ENCODE assay signal across 9 cellular contexts in genomic region chr18:46264255-46264654, GRCh38.
DNase-seq lines count a peak whose midpoint lies in the region; ATAC-seq and TF ChIP-seq lines count a peak whose summit lies in the region.
"Had no signal": no experiment of that assay in that cellular context is flagged by ENCODE, and none has a peak within 500 bp of the region (broad histone marks: within the 10 kb centered on the region; RNA-seq: fewer than 3 reads in every experiment).

No MANE protein-coding gene starts in this region.

- intact Hi-C loops in dorsolateral prefrontal cortex (cut with DNase I), result no loop called here

- no peak overlapping the region for H3K27ac ChIP-seq in dorsolateral prefrontal cortex
- H3K27ac ChIP-seq: uterus had no signal

- TF ChIP-seq CTCF in dorsolateral prefrontal cortex (IDR thresholded peaks at IDR 0.05 in 54 of 56, conservative IDR thresholded peaks at IDR 0.05 in 2 of 56; ENCODE audit: low read depth in 1 of 56, partially characterized antibody in 56 of 56), result no peak

- ATAC-seq in GM18870 (IDR thresholded peaks at IDR 0.05; ENCODE audit: unreplicated experiment) (peak; percentile 58), naive B cell (ENCODE audit: low read depth in 2 of 2) (peak; percentile 36 to 58), HG03135 (IDR thresholded peaks at IDR 0.05; ENCODE audit: unreplicated experiment) (no peak), HG02588 (IDR thresholded peaks at IDR 0.05; ENCODE audit: unreplicated experiment) (no peak)

- H3K4me3 ChIP-seq in dorsolateral prefrontal cortex, result no peak overlapping the region
- H3K4me3 ChIP-seq: uterus had no signal

- no peak overlapping the region for H3K4me3 Mint-ChIP-seq in naive B cell

- peak overlapping the region in 3 of 6 donors; percentile 28 to 76 (median 67) for H3K27ac Mint-ChIP-seq in naive B cell

- H3K27me3 ChIP-seq in dorsolateral prefrontal cortex, result no peaks in the 10 kb centered on the region
- H3K27me3 ChIP-seq: uterus had no signal

- H3K9me3 Mint-ChIP-seq in naive B cell, result no peaks in the 10 kb centered on the region

- peaks cover 14 to 23% of the 10 kb centered on the region in 2 donors for H3K36me3 Mint-ChIP-seq in naive B cell

- DNase-seq in HT-29 (ENCODE audit: low spot score), result peak; percentile 18
- DNase-seq in central memory CD4-positive, alpha-beta T cell, result peak; percentile 56
- DNase-seq in naive B cell, result no peak
- DNase-seq in NCI-H187 treated with DMSO at 0.1 percent for 48 hours (lab: John Stamatoyannopoulos, UW), result no peak
- DNase-seq in dorsolateral prefrontal cortex, result no peak
- DNase-seq: uterus had no signal

- H3K27me3 Mint-ChIP-seq in naive B cell, result no peaks in the 10 kb centered on the region

- peaks cover 14 to 29% (median 18%) of the 10 kb centered on the region in 3 donors for H3K4me1 Mint-ChIP-seq in naive B cell

Comparison
In these comparisons a context has a peak if more than half of its experiments do, and no peak if none do; other contexts are left out.
1. ATAC-seq: peak in GM18870 (single experiment) and naive B cell (2 of 2); none in HG03135 (single experiment) and HG02588 (single experiment).
2. DNase-seq: peak in HT-29 (single experiment) and central memory CD4-positive, alpha-beta T cell (single experiment); none in naive B cell (single experiment), NCI-H187 treated with DMSO at 0.1 percent for 48 hours (single experiment) and dorsolateral prefrontal cortex (0 of 10).